Comparison of ENCODE assay signal across 18 cellular contexts in genomic region chr14:92425101-92425500, GRCh38.
A peak's percentile ranks its signal among the peaks of the same experiment; 100 is the strongest.
DNase-seq lines count a peak whose midpoint lies in the region; ATAC-seq, FAIRE-seq and TF ChIP-seq lines count a peak whose summit lies in the region.
"Had no signal": no experiment of that assay in that cellular context is flagged by ENCODE, and none has a peak within 500 bp of the region (broad histone marks: within the 10 kb centered on the region; RNA-seq: fewer than 3 reads in every experiment).

No MANE protein-coding gene starts in this region.

- no peak overlapping the region for H2BK5ac ChIP-seq in neuronal stem cell (ENCODE audit: low read length)

- no peak overlapping the region for H3K14ac ChIP-seq in neuronal stem cell (ENCODE audit: low read length)

- no peak for FAIRE-seq in bronchial epithelial cell (lab: Jason Lieb, UNC)
- FAIRE-seq: TTC549 had no signal

- H3K4ac ChIP-seq in neuronal stem cell (ENCODE audit: low read length) = no peak overlapping the region

- no peak overlapping the region for H2BK15ac ChIP-seq in neuronal stem cell (ENCODE audit: low read length)

- no peak overlapping the region for H3K4me2 ChIP-seq in PC-9
- no peak overlapping the region for H3K4me2 ChIP-seq in neuronal stem cell (ENCODE audit: insufficient read depth, low read length, poor library complexity, severe bottlenecking)

- H3K9me3 ChIP-seq in PC-9 (ENCODE audit: insufficient read depth, low read depth) = peaks cover 10% of the 10 kb centered on the region; the same call in 1 of the 2 replicates
- H3K9me3 ChIP-seq in heart left ventricle = no peaks in the 10 kb centered on the region
- no peaks in the 10 kb centered on the region for H3K9me3 ChIP-seq in neuronal stem cell (replicated peaks in 1 of 2; ENCODE audit: control insufficient read depth in 2 of 2, insufficient read depth in 1 of 2, low read depth in 1 of 2, low read length in 2 of 2)
- H3K9me3 ChIP-seq: BE2C, upper lobe of left lung had no signal

- peak; percentile 78 for DNase-seq in EL
- peak in 1 of 2 experiments; percentile 87 for DNase-seq in PC-9
- DNase-seq in bronchial epithelial cell (ENCODE audit: low read depth) = peak; percentile 73
- peak; percentile 81 for DNase-seq in kidney tubule cell (ENCODE audit: low spot score)
- no peak for DNase-seq in sciatic nerve (ENCODE audit: low spot score)
- DNase-seq in heart left ventricle = no peak
- no peak for DNase-seq in neuronal stem cell (ENCODE audit: low spot score)
- DNase-seq: activated CD4-positive, alpha-beta T cell treated with anti-CD3 and anti-CD28 coated beads, Interleukin-2, amount 50 U/mL, for 4 hours; activated T-cell treated with anti-CD3 and anti-CD28 coated beads, Interleukin-2, amount 50 U/mL, for 4 hours; amniotic stem cell; BE2C; DMS53; KBM-7; NCI-H2171 treated with DMSO at 0.1 percent for 48 hours; stimulated activated naive B cell treated with anti-CD40 and anti-IgM and Interleukin-4, amounts not matched to agents 10 μg/mL and 1 μg/mL and 100 μg/mL, for 72 hours; upper lobe of left lung had no signal

- no peak overlapping the region for H2AFZ ChIP-seq in PC-9
- no peak overlapping the region for H2AFZ ChIP-seq in neuronal stem cell (ENCODE audit: low read length)

- POLR2A ChIA-PET in PC-9 (lab: Charles Lee; ENCODE audit: unreplicated experiment) = no interaction called here

- ATAC-seq in sciatic nerve (no peak), heart left ventricle (no peak), GM21737 (IDR thresholded peaks at IDR 0.05; ENCODE audit: unreplicated experiment) (no peak)
- ATAC-seq: activated T-cell treated with anti-CD3 and anti-CD28 coated beads, Interleukin-2, amount 50 U/mL, for 4 hours; stimulated activated naive B cell treated with anti-CD40 and anti-IgM and Interleukin-4, amounts not matched to agents 10 μg/mL and 1 μg/mL and 100 μg/mL, for 72 hours had no signal

- H3K27ac ChIP-seq in PC-9 (peak overlapping the region; percentile 63), heart left ventricle (no peak overlapping the region), neuronal stem cell (replicated peaks; ENCODE audit: low read length) (no peak overlapping the region)
- H3K27ac ChIP-seq: upper lobe of left lung had no signal

- H3F3A ChIP-seq in PC-9 (ENCODE audit: insufficient read depth, low read depth) = peaks cover 9% of the 10 kb centered on the region; the same call in 1 of the 2 replicates

- H3K4me3 ChIP-seq in PC-9 (no peak overlapping the region), bronchial epithelial cell (ENCODE audit: low read depth, low read length) (no peak overlapping the region), heart left ventricle (no peak overlapping the region), neuronal stem cell (ENCODE audit: low read length in 2 of 2) (no peak overlapping the region)
- H3K4me3 ChIP-seq: upper lobe of left lung had no signal

- no peak for TF ChIP-seq POLR2A in heart left ventricle (IDR thresholded peaks at IDR 0.05)

- no peak overlapping the region for H4K91ac ChIP-seq in neuronal stem cell (ENCODE audit: low read depth, low read length, poor library complexity)

- CTCF ChIA-PET in PC-9 (lab: Charles Lee) = no interaction called here

- no peak overlapping the region for H2BK120ac ChIP-seq in neuronal stem cell (ENCODE audit: low read depth, low read length)

- no peak overlapping the region for H3K18ac ChIP-seq in neuronal stem cell (ENCODE audit: low read length)

- H3K23ac ChIP-seq in neuronal stem cell (ENCODE audit: low read depth, low read length, poor library complexity) = no peak overlapping the region

- H2AK5ac ChIP-seq in neuronal stem cell (ENCODE audit: low read depth, low read length) = no peak overlapping the region

- H3K79me1 ChIP-seq in neuronal stem cell (ENCODE audit: low read depth, low read length) = no peaks in the 10 kb centered on the region

- no peaks in the 10 kb centered on the region for H3K79me2 ChIP-seq in PC-9 (ENCODE audit: low read depth)

- peaks cover 20% of the 10 kb centered on the region for H3K4me1 ChIP-seq in PC-9 (replicated peaks; ENCODE audit: insufficient read depth)
- H3K4me1 ChIP-seq in heart left ventricle = no peaks in the 10 kb centered on the region
- no peaks in the 10 kb centered on the region for H3K4me1 ChIP-seq in neuronal stem cell (ENCODE audit: control insufficient read depth in 2 of 2, insufficient read depth in 1 of 2, low read depth in 1 of 2, low read length in 2 of 2)
- H3K4me1 ChIP-seq: BE2C, upper lobe of left lung had no signal

- BruUV-seq in PC-9 (replicated peaks; lab: Mats Ljungman, UMichigan) = no TSS peak

- H3K9ac ChIP-seq in neuronal stem cell (ENCODE audit: low read depth, low read length, poor library complexity) = no peak overlapping the region

- no peak overlapping the region for H2BK12ac ChIP-seq in neuronal stem cell (ENCODE audit: low read length)

- TF ChIP-seq CTCF in PC-9 (conservative IDR thresholded peaks at IDR 0.05) (no peak), bronchial epithelial cell (IDR thresholded peaks at IDR 0.05; ENCODE audit: insufficient read depth, low read length, severe bottlenecking) (no peak), heart left ventricle (IDR thresholded peaks at IDR 0.05) (no peak)

- H3K9me2 ChIP-seq in PC-9 (ENCODE audit: insufficient read depth) = no peaks in the 10 kb centered on the region

- H3K36me3 ChIP-seq in PC-9 (ENCODE audit: low read depth) (no peaks in the 10 kb centered on the region), bronchial epithelial cell (ENCODE audit: control insufficient read depth, insufficient read depth, low read length) (no peaks in the 10 kb centered on the region), heart left ventricle (no peaks in the 10 kb centered on the region), neuronal stem cell (replicated peaks in 1 of 2; ENCODE audit: control insufficient read depth in 2 of 2, insufficient read depth in 2 of 2, low read length in 2 of 2) (no peaks in the 10 kb centered on the region)
- H3K36me3 ChIP-seq: BE2C, upper lobe of left lung had no signal

- no peaks in the 10 kb centered on the region for H3K27me3 ChIP-seq in PC-9 (ENCODE audit: insufficient read depth, low read depth)
- H3K27me3 ChIP-seq in bronchial epithelial cell (ENCODE audit: control insufficient read depth, insufficient read depth, low read length) = no peaks in the 10 kb centered on the region
- no peaks in the 10 kb centered on the region for H3K27me3 ChIP-seq in heart left ventricle
- H3K27me3 ChIP-seq in neuronal stem cell (ENCODE audit: control insufficient read depth in 3 of 3, insufficient read depth in 3 of 3, low read depth in 1 of 3, low read length in 3 of 3) = peaks cover 0 to 2% (median 0%) of the 10 kb centered on the region in 3 experiments
- H3K27me3 ChIP-seq: upper lobe of left lung had no signal

- no peak overlapping the region for H4K8ac ChIP-seq in neuronal stem cell (ENCODE audit: low read depth, low read length)

- H4K20me1 ChIP-seq in PC-9 (ENCODE audit: insufficient read depth) = no peaks in the 10 kb centered on the region

- intact Hi-C loops in PC-9 (cut with micrococcal nuclease; ENCODE audit: unreplicated experiment) (no loop called here), sciatic nerve (cut with DNase I) (no loop called here), heart left ventricle (cut with DNase I) (no loop called here)

Comparison
In these comparisons a context has a peak if more than half of its experiments do, and no peak if none do; other contexts are left out.
1. DNase-seq: peak in EL (single experiment), bronchial epithelial cell (single experiment) and kidney tubule cell (single experiment); none in sciatic nerve (single experiment), heart left ventricle (0 of 5) and neuronal stem cell (single experiment).